In genomic region chr2:27984153-27984552, GRCh38 we compare ENCODE assay signal across 3 cellular contexts.
"Had no signal": no experiment of that assay in that cellular context is flagged by ENCODE, and none has a peak within 500 bp of the region (broad histone marks: within the 10 kb centered on the region; RNA-seq: fewer than 3 reads in every experiment).

No MANE protein-coding gene starts in this region.

- H3K4me3 ChIP-seq: GM12878 had no signal

- ATAC-seq: GM12878 had no signal

- DNase-seq: GDM1, GF-D8 had no signal
